ENCODE assay signal across 8 cellular contexts in the genomic region with DNA sequence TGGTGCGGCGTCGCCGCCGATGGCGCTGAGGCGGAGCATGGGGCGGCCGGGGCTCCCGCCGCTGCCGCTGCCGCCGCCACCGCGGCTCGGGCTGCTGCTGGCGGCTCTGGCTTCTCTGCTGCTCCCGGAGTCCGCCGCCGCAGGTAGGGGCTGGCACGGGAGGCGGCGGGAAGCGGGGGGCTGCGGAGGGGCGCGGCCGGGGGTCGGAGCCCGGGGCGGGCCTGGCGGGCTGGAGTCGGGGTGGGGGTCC. TPM values are rescaled to one million over a fixed set of nuclear protein-coding genes. Genes with fewer than 3 reads are reported as not detected.
DNase-seq lines count a peak whose midpoint lies in the region; ATAC-seq and TF ChIP-seq lines count a peak whose summit lies in the region.

No MANE protein-coding gene starts in this region.

- peak overlapping the region; percentile 74 for H2AFZ ChIP-seq in smooth muscle cell (ENCODE audit: low read depth)

- ATAC-seq in HG03439 (IDR thresholded peaks at IDR 0.05; ENCODE audit: unreplicated experiment) (no peak), HG02970 (IDR thresholded peaks at IDR 0.05; ENCODE audit: low FRiP score, unreplicated experiment) (no peak)

- no peaks in the 10 kb centered on the region for H3K9me3 ChIP-seq in iPS-15b (ENCODE audit: control insufficient read depth, insufficient read depth, low read length)
- no peaks in the 10 kb centered on the region for H3K9me3 ChIP-seq in smooth muscle cell (replicated peaks; ENCODE audit: low read depth)

- H3K4me3 ChIP-seq in H7 (ENCODE audit: insufficient read depth, low read depth, low read length) (peak overlapping the region; percentile 78), iPS-15b (ENCODE audit: low read depth, low read length) (peak overlapping the region; percentile 85), smooth muscle cell (peak overlapping the region; percentile 74)

- no peaks in the 10 kb centered on the region for H4K20me1 ChIP-seq in smooth muscle cell (ENCODE audit: low read depth)

- peaks cover 15% of the 10 kb centered on the region for H3F3A ChIP-seq in smooth muscle cell (ENCODE audit: low read depth)

- H3K4me2 ChIP-seq in smooth muscle cell, result peak overlapping the region; percentile 99

- peaks cover 42% of the 10 kb centered on the region for H3K4me1 ChIP-seq in iPS-15b (ENCODE audit: control insufficient read depth, insufficient read depth, low read length)
- peaks cover 34% of the 10 kb centered on the region for H3K4me1 ChIP-seq in smooth muscle cell (ENCODE audit: low read depth)

- WGBS in smooth muscle cell (ENCODE audit: low lambda C conversion rate), result 0% methylated on average over 12 of the region's 35 CpGs

- H3K27ac ChIP-seq in angular gyrus (ENCODE audit: low read depth, low read length), result peak overlapping the region; percentile 86
- H3K27ac ChIP-seq in smooth muscle cell (ENCODE audit: low read depth), result no peak overlapping the region

- H3K36me3 ChIP-seq in H7 (replicated peaks; ENCODE audit: control insufficient read depth, insufficient read depth, low read length), result peaks cover 4% of the 10 kb centered on the region
- H3K36me3 ChIP-seq in iPS-15b (ENCODE audit: control insufficient read depth, insufficient read depth, low read length), result peaks cover 5% of the 10 kb centered on the region
- no peaks in the 10 kb centered on the region for H3K36me3 ChIP-seq in smooth muscle cell (ENCODE audit: low read depth)

- no peaks in the 10 kb centered on the region for H3K27me3 ChIP-seq in H7 (ENCODE audit: control insufficient read depth, insufficient read depth, low read length)
- H3K27me3 ChIP-seq in iPS-15b (ENCODE audit: control insufficient read depth, insufficient read depth, low read length), result no peaks in the 10 kb centered on the region
- no peaks in the 10 kb centered on the region for H3K27me3 ChIP-seq in smooth muscle cell (ENCODE audit: low read depth)

- no peaks in the 10 kb centered on the region for H3K79me2 ChIP-seq in smooth muscle cell (ENCODE audit: low read depth)

- no peak for TF ChIP-seq CTCF in smooth muscle cell (IDR thresholded peaks at IDR 0.05; ENCODE audit: borderline replicate concordance, insufficient read depth, poor library complexity, severe bottlenecking)

- no peak overlapping the region for H3K9ac ChIP-seq in iPS-15b (ENCODE audit: low read depth, low read length)
- H3K9ac ChIP-seq in smooth muscle cell (ENCODE audit: low read depth), result no peak overlapping the region

- DNase-seq in H7 (no peak), smooth muscle cell (lab: John Stamatoyannopoulos, UW; ENCODE audit: unreplicated experiment) (no peak), D341Med (ENCODE audit: low spot score) (no peak), DMS79 (lab: John Stamatoyannopoulos, UW) (no peak)

RNA-seq across cellular contexts. Expression of a gene that starts 0.2 kb away (rescaled TPM):
- 65.8 and 72.6 TPM in 2 replicates for total RNA-seq in H7 (2014; rRNA removed; shearing (Covaris generic))
- 11.5 and 12.9 TPM in 2 replicates for total RNA-seq in smooth muscle cell
- polyA plus RNA-seq in smooth muscle cell, result 20.5 and 23.5 TPM in 2 replicates

RNA-seq across cellular contexts. Expression of a gene that starts 15.1 kb away (rescaled TPM):
- total RNA-seq in H7 (2014; rRNA removed; shearing (Covaris generic)), result 65.5 and 77.7 TPM in 2 replicates
- total RNA-seq in smooth muscle cell, result 15.5 and 15.8 TPM in 2 replicates
- 37.1 and 37.5 TPM in 2 replicates for polyA plus RNA-seq in smooth muscle cell

RNA-seq across cellular contexts. Expression of a gene that starts 45.5 kb away (rescaled TPM):
- 0.07 and 0.15 TPM in 2 replicates for total RNA-seq in H7 (2014; rRNA removed; shearing (Covaris generic))
- total RNA-seq in smooth muscle cell, result 0.18 and 1.2 TPM in 2 replicates
- 1.6 and 2.3 TPM in 2 replicates for polyA plus RNA-seq in smooth muscle cell
